1 cellular context compared by ENCODE assay signal in genomic region chr20:47668313-47669156, GRCh38.
TF ChIP-seq lines count a peak whose summit lies in the region.

No MANE protein-coding gene starts in this region.

TF ChIP-seq in IMR-90, 13 proteins besides CTCF, POLR2A, EP300 and RAD21 (continued from another document):
- TF ChIP-seq MAZ (IDR thresholded peaks at IDR 0.05; ENCODE audit: borderline replicate concordance, low read depth, low read length), result no peak
- no peak for TF ChIP-seq MXI1 (IDR thresholded peaks at IDR 0.05; ENCODE audit: borderline replicate concordance, low read depth, low read length)
- no peak for TF ChIP-seq FOS (IDR thresholded peaks at IDR 0.05; ENCODE audit: low read depth, low read length)
- TF ChIP-seq CEBPB (IDR thresholded peaks at IDR 0.05; ENCODE audit: low read depth, low read length), result no peak
- no peak for TF ChIP-seq RCOR1 (IDR thresholded peaks at IDR 0.05; ENCODE audit: insufficient replicate concordance, low read length)
- no peak for TF ChIP-seq CHD1 (IDR thresholded peaks at IDR 0.05; ENCODE audit: low read depth, low read length)
- TF ChIP-seq BHLHE40 (IDR thresholded peaks at IDR 0.05; ENCODE audit: low read depth, low read length), result no peak
- TF ChIP-seq RFX5 (IDR thresholded peaks at IDR 0.05; ENCODE audit: low read depth, low read length), result no peak
- no peak for TF ChIP-seq USF2 (IDR thresholded peaks at IDR 0.05; ENCODE audit: low read depth, low read length)
- TF ChIP-seq ELK1 (IDR thresholded peaks at IDR 0.05; ENCODE audit: borderline replicate concordance, low read depth, low read length), result no peak
- no peak for TF ChIP-seq SMC3 (IDR thresholded peaks at IDR 0.05; ENCODE audit: low read depth, low read length)
